Comparison of ENCODE assay signal across 18 cellular contexts in the genomic region with DNA sequence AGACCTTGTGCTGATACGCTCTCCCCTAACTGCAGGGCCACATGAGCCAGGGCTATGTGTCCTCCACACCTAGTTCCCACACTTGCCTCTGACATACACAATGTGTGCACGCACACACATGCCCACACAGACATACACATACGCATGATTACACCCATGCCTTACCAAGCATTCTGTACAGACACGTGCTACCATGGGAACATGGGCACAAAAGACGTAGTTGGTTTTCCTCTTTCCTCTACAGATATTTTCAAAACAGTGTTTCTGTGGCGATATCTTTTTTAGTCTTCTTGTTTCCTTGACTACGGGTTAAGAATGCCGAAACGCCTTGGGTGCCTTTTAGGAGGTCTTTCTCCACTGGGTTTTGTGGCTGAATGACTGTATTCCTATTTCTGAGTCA.
DNase-seq lines count a peak whose midpoint lies in the region; ATAC-seq and TF ChIP-seq lines count a peak whose summit lies in the region.
"Had no signal": no experiment of that assay in that cellular context is flagged by ENCODE, and none has a peak within 500 bp of the region (broad histone marks: within the 10 kb centered on the region; RNA-seq: fewer than 3 reads in every experiment).

No MANE protein-coding gene starts in this region.

- ATAC-seq in HG02759 (IDR thresholded peaks at IDR 0.05; ENCODE audit: unreplicated experiment) = no peak
- ATAC-seq: HCT116 had no signal

- H3K4me3 Mint-ChIP-seq in H9 (no peak overlapping the region), brain (no peak overlapping the region)

- H3T11ph ChIP-seq in H9 (ENCODE audit: low read length) = no peak overlapping the region

- no peak overlapping the region for H2AFZ ChIP-seq in H9 (ENCODE audit: low read length)
- H2AFZ ChIP-seq in neuronal stem cell (ENCODE audit: low read length) = peak overlapping the region; percentile 37

- H3K9me3 Mint-ChIP-seq in H9 = no peaks in the 10 kb centered on the region
- H3K9me3 Mint-ChIP-seq in brain = peaks cover 0 to 3% (median 0%) of the 10 kb centered on the region in 5 experiments

- H4K20me1 ChIP-seq in H9 (ENCODE audit: control insufficient read depth, insufficient read depth, insufficient read length) = no peaks in the 10 kb centered on the region

- H3K14ac ChIP-seq in H9 (ENCODE audit: insufficient read depth, low read length) (no peak overlapping the region), neuronal stem cell (ENCODE audit: low read length) (no peak overlapping the region)

- H3K27me3 Mint-ChIP-seq in H9 (ENCODE audit: low read depth) = no peaks in the 10 kb centered on the region
- H3K27me3 Mint-ChIP-seq in brain = peaks cover 3% of the 10 kb centered on the region

- no peak overlapping the region for H4K8ac ChIP-seq in H9 (replicated peaks; ENCODE audit: insufficient read length, low read depth, low read length)
- H4K8ac ChIP-seq in neuronal stem cell (ENCODE audit: low read depth, low read length) = no peak overlapping the region

- TF ChIP-seq CTCF in H9 (conservative IDR thresholded peaks at IDR 0.05) = no peak
- no peak for TF ChIP-seq CTCF in brain (conservative IDR thresholded peaks at IDR 0.05)

- peaks cover 23 to 45% of the 10 kb centered on the region in 2 experiments for H3K4me1 Mint-ChIP-seq in H9
- peaks cover 41% of the 10 kb centered on the region for H3K4me1 Mint-ChIP-seq in brain

- H3K9ac ChIP-seq in H9 (ENCODE audit: extremely low read depth, insufficient read length, low read length) = no peak overlapping the region
- no peak overlapping the region for H3K9ac ChIP-seq in neuronal stem cell (ENCODE audit: low read depth, low read length, poor library complexity)

- no CpG with 5 or more reads among the region's 9 CpGs for WGBS in H9 (ENCODE audit: extremely low coverage, insufficient read length, low lambda C conversion rate)
- no CpG with 5 or more reads among the region's 9 CpGs for WGBS in neuronal stem cell (ENCODE audit: extremely low coverage in 2 of 2, insufficient read length in 2 of 2, insufficient replicate concordance in 1 of 2), 2 donors

- no peak for DNase-seq in H9
- DNase-seq in fibroblast of peridontal ligament (ENCODE audit: extremely low read depth) = peak; percentile 58
- no peak for DNase-seq in neuronal stem cell (ENCODE audit: low spot score)
- DNase-seq in substantia nigra (lab: John Stamatoyannopoulos, UW) = no peak
- DNase-seq in NCI-H1417 (lab: John Stamatoyannopoulos, UW) = no peak
- DNase-seq in dermis blood vessel endothelial cell = no peak
- DNase-seq: DND-41; Karpas-422; MM.1S; NCI-H1092 treated with DMSO at 0.1 percent for 48 hours; NCI-H187; NCI-H69; NK-92 treated with Interleukin-12 subunit alpha and Interleukin-12 subunit beta, amount 100 ng/mL, for 24 hours; SHP77 had no signal

- no peak overlapping the region for H2BK20ac ChIP-seq in H9 (ENCODE audit: low read depth, low read length, poor library complexity, severe bottlenecking)

- H3K4me3 ChIP-seq in neuronal stem cell (ENCODE audit: low read length in 2 of 2) = peak overlapping the region in 1 of 2 donors; percentile 58

- H2BK120ac ChIP-seq in H9 (ENCODE audit: low read depth, low read length, poor library complexity, severe bottlenecking) (no peak overlapping the region), neuronal stem cell (ENCODE audit: low read depth, low read length) (no peak overlapping the region)

- H4K5ac ChIP-seq in H9 (ENCODE audit: insufficient read length, low read depth, low read length) = no peak overlapping the region

- H3K27ac Mint-ChIP-seq in H9 = no peak overlapping the region
- H3K27ac Mint-ChIP-seq in brain = peak overlapping the region; percentile 11 to 87 (median 76)

- H3K4me2 ChIP-seq in H9 (ENCODE audit: insufficient read depth, insufficient read length, low read length) = no peak overlapping the region
- H3K4me2 ChIP-seq in neuronal stem cell (ENCODE audit: insufficient read depth, low read length, poor library complexity, severe bottlenecking) = no peak overlapping the region

- H3K36me3 ChIP-seq in neuronal stem cell (replicated peaks in 1 of 2; ENCODE audit: control insufficient read depth in 2 of 2, insufficient read depth in 2 of 2, low read length in 2 of 2) = no peaks in the 10 kb centered on the region

- H2BK15ac ChIP-seq in H9 (ENCODE audit: low read depth, low read length) (no peak overlapping the region), neuronal stem cell (ENCODE audit: low read length) (no peak overlapping the region)

- no peaks in the 10 kb centered on the region for H3K27me3 ChIP-seq in H9 (ENCODE audit: insufficient read depth, low read length)
- no peaks in the 10 kb centered on the region for H3K27me3 ChIP-seq in neuronal stem cell (ENCODE audit: control insufficient read depth in 3 of 3, insufficient read depth in 3 of 3, low read depth in 1 of 3, low read length in 3 of 3)

- no peak overlapping the region for H3K23ac ChIP-seq in H9 (ENCODE audit: insufficient read length, low read depth, low read length)
- H3K23ac ChIP-seq in neuronal stem cell (ENCODE audit: low read depth, low read length, poor library complexity) = no peak overlapping the region

- no peak overlapping the region for H2AK5ac ChIP-seq in H9 (ENCODE audit: insufficient read length, low read length)
- no peak overlapping the region for H2AK5ac ChIP-seq in neuronal stem cell (ENCODE audit: low read depth, low read length)

- H3K4me1 ChIP-seq in H9 (ENCODE audit: insufficient read depth, low read length) (peaks cover 4% of the 10 kb centered on the region; the same call in 1 of the 2 replicates), neuronal stem cell (ENCODE audit: control insufficient read depth in 2 of 2, insufficient read depth in 1 of 2, low read depth in 1 of 2, low read length in 2 of 2) (peaks cover 8 to 15% of the 10 kb centered on the region in 2 donors)

- H3K4ac ChIP-seq in H9 (ENCODE audit: low read depth, low read length) = no peak overlapping the region
- H3K4ac ChIP-seq in neuronal stem cell (ENCODE audit: low read length) = no peak overlapping the region

- H4K91ac ChIP-seq in H9 (ENCODE audit: insufficient read length, low read depth, low read length) (no peak overlapping the region), neuronal stem cell (ENCODE audit: low read depth, low read length, poor library complexity) (no peak overlapping the region)

- H3K23me2 ChIP-seq in H9 (ENCODE audit: insufficient read length, low read depth, low read length, poor library complexity, severe bottlenecking) = no peaks in the 10 kb centered on the region

- H2BK5ac ChIP-seq in H9 (ENCODE audit: insufficient read length, low read length) (no peak overlapping the region), neuronal stem cell (ENCODE audit: low read length) (no peak overlapping the region)

- H3K79me1 ChIP-seq in H9 (ENCODE audit: insufficient read depth, low read depth, low read length, poor library complexity, severe bottlenecking) (no peaks in the 10 kb centered on the region), neuronal stem cell (ENCODE audit: low read depth, low read length) (no peaks in the 10 kb centered on the region)

- H3K79me2 ChIP-seq in H9 (ENCODE audit: insufficient read depth, low read length) = no peaks in the 10 kb centered on the region

- H3K9me3 ChIP-seq in H9 (ENCODE audit: control insufficient read depth, low read depth, low read length) (no peaks in the 10 kb centered on the region), neuronal stem cell (replicated peaks in 1 of 2; ENCODE audit: control insufficient read depth in 2 of 2, insufficient read depth in 1 of 2, low read depth in 1 of 2, low read length in 2 of 2) (no peaks in the 10 kb centered on the region)

- H3K18ac ChIP-seq in H9 (ENCODE audit: insufficient read length, low read depth, low read length) (peak overlapping the region; percentile 68), neuronal stem cell (ENCODE audit: low read length) (no peak overlapping the region)

- H2BK12ac ChIP-seq in H9 (ENCODE audit: insufficient read length, low read depth, low read length) (no peak overlapping the region), neuronal stem cell (ENCODE audit: low read length) (no peak overlapping the region)

- H3K27ac ChIP-seq in H9 (ENCODE audit: insufficient read length, low read depth, low read length) (no peak overlapping the region), neuronal stem cell (replicated peaks; ENCODE audit: low read length) (no peak overlapping the region), substantia nigra (ENCODE audit: low read depth, low read length, poor library complexity, severe bottlenecking) (no peak overlapping the region)
- H3K27ac ChIP-seq: C4-2B had no signal

- no peak overlapping the region for H3K56ac ChIP-seq in H9 (ENCODE audit: insufficient read length, low read depth, low read length)

- H3K36me3 Mint-ChIP-seq in H9 (ENCODE audit: insufficient read depth in 1 of 3, low read depth in 3 of 3) = no peaks in the 10 kb centered on the region
- H3K36me3 Mint-ChIP-seq in brain = no peaks in the 10 kb centered on the region

Comparison
In these comparisons a context has a peak if more than half of its experiments do, and no peak if none do; other contexts are left out.
1. H3K27ac Mint-ChIP-seq: peak in brain (5 of 5); none in H9 (0 of 3).